18 cellular contexts compared by ENCODE assay signal in the genomic region with DNA sequence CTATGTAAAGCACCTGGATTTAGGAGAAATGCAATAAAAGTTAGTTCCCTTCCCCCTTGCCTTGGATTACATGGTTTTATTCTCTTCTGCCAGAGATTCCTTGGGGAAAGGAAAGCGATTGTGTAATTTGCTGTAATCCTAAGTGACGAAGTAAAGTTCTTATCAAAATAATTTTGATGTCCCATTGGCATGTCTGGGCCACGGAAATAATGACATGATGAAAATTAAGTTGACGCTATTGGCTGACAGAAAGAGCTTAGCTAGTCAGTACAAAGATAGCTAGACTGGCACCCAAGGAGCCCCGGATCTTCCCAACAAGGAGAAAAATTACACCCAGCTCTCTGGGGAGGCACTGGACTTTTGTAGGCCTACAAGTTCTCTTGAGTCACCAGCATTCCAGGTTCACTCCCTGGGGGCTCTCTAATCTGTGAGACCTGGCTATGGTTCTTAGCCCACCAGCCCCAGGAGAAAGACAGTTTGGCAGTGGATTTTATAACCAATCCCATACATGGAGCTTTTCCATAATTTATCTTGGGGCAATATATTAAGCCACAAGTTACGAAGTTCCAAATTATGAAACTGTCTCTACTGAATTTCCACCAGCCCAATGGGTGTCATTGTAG. TPM values are rescaled to one million over a fixed set of nuclear protein-coding genes. Genes with fewer than 3 reads are reported as not detected.
"Had no signal": no experiment of that assay in that cellular context is flagged by ENCODE, and none has a peak within 500 bp of the region (broad histone marks: within the 10 kb centered on the region; RNA-seq: fewer than 3 reads in every experiment).

No MANE protein-coding gene starts in this region.

- H3K27ac Mint-ChIP-seq: activated CD4-positive, alpha-beta T cell treated with anti-CD3 and anti-CD28 coated beads, Interleukin-2, amount 10 ng/mL, durations not matched to agents 24 days and 14 days; activated CD8-positive, alpha-beta T cell treated with anti-CD3 and anti-CD28 coated beads for 36 hours; activated naive CD8-positive, alpha-beta T cell treated with anti-CD3 and anti-CD28 coated beads, Interleukin-2, amount 10 ng/mL, durations not matched to agents 7 days and 5 days; activated T-helper 17 cell treated with anti-CD3 and anti-CD28 coated beads, Interleukin-2, amount 50 U/mL, for 72 hours; memory B cell; natural killer cell; stimulated activated naive CD8-positive, alpha-beta T cell treated with anti-CD3 and anti-CD28 coated beads, Interleukin-15, Interleukin-2, amounts not matched to agents 100 ng/mL and 50 ng/mL, for 24 hours; T-helper 1 cell treated with Interleukin-12 subunit alpha and Interleukin-12 subunit beta and Interleukin-4 antibody, amounts not matched to agents 30 μg/mL and 1 μg/mL, for 36 hours had no signal

- H3K36me3 Mint-ChIP-seq: activated naive CD8-positive, alpha-beta T cell treated with anti-CD3 and anti-CD28 coated beads, Interleukin-2, amount 10 ng/mL, durations not matched to agents 7 days and 5 days; memory B cell; natural killer cell had no signal

- H3K36me3 ChIP-seq: left ventricle myocardium inferior, neutrophil had no signal

- H3K9me3 Mint-ChIP-seq: activated CD4-positive, alpha-beta T cell treated with anti-CD3 and anti-CD28 coated beads, Interleukin-2, amount 10 ng/mL, durations not matched to agents 24 days and 14 days; activated CD8-positive, alpha-beta T cell treated with anti-CD3 and anti-CD28 coated beads for 36 hours; activated naive CD8-positive, alpha-beta T cell treated with anti-CD3 and anti-CD28 coated beads, Interleukin-2, amount 10 ng/mL, durations not matched to agents 7 days and 5 days; activated T-helper 17 cell treated with anti-CD3 and anti-CD28 coated beads, Interleukin-2, amount 50 U/mL, for 72 hours; natural killer cell had no signal

- H3K27ac ChIP-seq: dorsolateral prefrontal cortex, epithelial cell of prostate, left ventricle myocardium inferior, neutrophil had no signal

- ATAC-seq: activated CD8-positive, alpha-beta T cell treated with anti-CD3 and anti-CD28 coated beads for 36 hours; activated T-helper 17 cell treated with anti-CD3 and anti-CD28 coated beads, Interleukin-2, amount 50 U/mL, for 72 hours; natural killer cell had no signal

- H3K9me3 ChIP-seq: left ventricle myocardium inferior, neutrophil had no signal

- H3K4me3 ChIP-seq: dorsolateral prefrontal cortex, left ventricle myocardium inferior had no signal

- H3K27me3 Mint-ChIP-seq: activated CD4-positive, alpha-beta T cell treated with anti-CD3 and anti-CD28 coated beads, Interleukin-2, amount 10 ng/mL, durations not matched to agents 24 days and 14 days; activated CD8-positive, alpha-beta T cell treated with anti-CD3 and anti-CD28 coated beads for 36 hours; activated naive CD8-positive, alpha-beta T cell treated with anti-CD3 and anti-CD28 coated beads, Interleukin-2, amount 10 ng/mL, durations not matched to agents 7 days and 5 days; activated T-helper 17 cell treated with anti-CD3 and anti-CD28 coated beads, Interleukin-2, amount 50 U/mL, for 72 hours had no signal

- DNase-seq: activated CD4-positive, alpha-beta T cell treated with anti-CD3 and anti-CD28 coated beads, Interleukin-2, amount 10 ng/mL, durations not matched to agents 24 days and 14 days; activated CD8-positive, alpha-beta T cell treated with anti-CD3 and anti-CD28 coated beads for 36 hours; activated naive CD4-positive, alpha-beta T cell; activated naive CD8-positive, alpha-beta T cell treated with anti-CD3 and anti-CD28 coated beads, Interleukin-2, amount 10 ng/mL, durations not matched to agents 7 days and 5 days; activated T-cell treated with anti-CD3 and anti-CD28 coated beads, Interleukin-2, amount 50 U/mL, for 1 hour; amygdala; dorsolateral prefrontal cortex; left ventricle myocardium inferior; natural killer cell had no signal

- H3K4me1 Mint-ChIP-seq: activated CD4-positive, alpha-beta T cell treated with anti-CD3 and anti-CD28 coated beads, Interleukin-2, amount 10 ng/mL, durations not matched to agents 24 days and 14 days; activated naive CD8-positive, alpha-beta T cell treated with anti-CD3 and anti-CD28 coated beads, Interleukin-2, amount 10 ng/mL, durations not matched to agents 7 days and 5 days; activated T-helper 17 cell treated with anti-CD3 and anti-CD28 coated beads, Interleukin-2, amount 50 U/mL, for 72 hours; natural killer cell had no signal

- H3K4me3 Mint-ChIP-seq: activated CD4-positive, alpha-beta T cell treated with anti-CD3 and anti-CD28 coated beads, Interleukin-2, amount 10 ng/mL, durations not matched to agents 24 days and 14 days; activated CD8-positive, alpha-beta T cell treated with anti-CD3 and anti-CD28 coated beads for 36 hours; activated naive CD8-positive, alpha-beta T cell treated with anti-CD3 and anti-CD28 coated beads, Interleukin-2, amount 10 ng/mL, durations not matched to agents 7 days and 5 days; activated T-helper 17 cell treated with anti-CD3 and anti-CD28 coated beads, Interleukin-2, amount 50 U/mL, for 72 hours; memory B cell; natural killer cell; stimulated activated naive CD8-positive, alpha-beta T cell treated with anti-CD3 and anti-CD28 coated beads, Interleukin-15, Interleukin-2, amounts not matched to agents 100 ng/mL and 50 ng/mL, for 24 hours; T-helper 1 cell treated with Interleukin-12 subunit alpha and Interleukin-12 subunit beta and Interleukin-4 antibody, amounts not matched to agents 30 μg/mL and 1 μg/mL, for 36 hours had no signal

- H3K4me1 ChIP-seq: left ventricle myocardium inferior had no signal

- FAIRE-seq: frontal cortex had no signal

RNA-seq across cellular contexts. Expression of a gene that starts 59.9 kb away (rescaled TPM):
- total RNA-seq: activated CD4-positive, alpha-beta T cell treated with anti-CD3 and anti-CD28 coated beads, Interleukin-2, amount 10 ng/mL, durations not matched to agents 24 days and 14 days; activated CD8-positive, alpha-beta T cell treated with anti-CD3 and anti-CD28 coated beads for 36 hours; activated naive CD8-positive, alpha-beta T cell treated with anti-CD3 and anti-CD28 coated beads, Interleukin-2, amount 10 ng/mL, durations not matched to agents 7 days and 5 days; activated T-helper 17 cell treated with anti-CD3 and anti-CD28 coated beads, Interleukin-2, amount 50 U/mL, for 72 hours; cardiac septum; dorsolateral prefrontal cortex; frontal cortex; left ventricle myocardium inferior; natural killer cell; skeletal muscle tissue had no signal
